Comparison of ENCODE assay signal across 27 cellular contexts in the genomic region with DNA sequence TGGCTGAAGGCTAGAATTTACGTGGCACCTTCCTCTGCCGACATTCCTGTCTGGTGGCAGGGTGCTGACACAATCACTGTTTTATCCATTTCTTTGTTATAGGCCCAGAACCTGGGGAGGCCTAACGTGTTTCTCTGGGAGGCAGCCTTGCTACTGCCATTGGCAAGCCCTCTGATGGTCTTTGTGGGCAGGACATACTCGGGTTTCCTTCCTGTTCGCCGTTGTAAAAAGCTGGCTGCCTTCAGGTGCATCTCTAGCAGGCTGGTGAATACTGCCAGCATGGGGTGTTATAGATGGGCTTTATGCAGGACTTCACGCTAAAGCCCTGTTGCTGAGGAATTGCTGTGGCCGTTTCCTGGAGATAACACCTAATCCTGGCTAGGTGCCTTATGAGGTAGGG.
"Had no signal": no experiment of that assay in that cellular context is flagged by ENCODE, and none has a peak within 500 bp of the region (broad histone marks: within the 10 kb centered on the region; RNA-seq: fewer than 3 reads in every experiment).

No MANE protein-coding gene starts in this region.

- H3K27ac ChIP-seq: adrenal gland, ascending aorta, brain microvascular endothelial cell, pancreas, psoas muscle, right lobe of liver, skin epidermis, thyroid gland, upper lobe of right lung had no signal

- H3K9me3 Mint-ChIP-seq: activated CD4-positive, alpha-beta T cell treated with anti-CD3 and anti-CD28 coated beads, Interleukin-2, amount 10 ng/mL, durations not matched to agents 7 days and 5 days; activated naive CD4-positive, alpha-beta T cell treated with anti-CD3 and anti-CD28 coated beads, Interleukin-2, amount 50 U/mL, for 24 hours; natural killer cell treated with Interleukin-12 subunit alpha and Interleukin-12 subunit beta and Interleukin-15 and Interleukin-18, amount 100 ng/mL, for 72 hours; stimulated activated naive CD8-positive, alpha-beta T cell treated with anti-CD3 and anti-CD28 coated beads, Interleukin-15, Interleukin-2, amounts not matched to agents 100 ng/mL and 50 ng/mL, for 24 hours had no signal

- H3K4me1 ChIP-seq: adrenal gland, ascending aorta, pancreas, psoas muscle, right lobe of liver, thyroid gland, upper lobe of right lung had no signal

- ATAC-seq: esophagus mucosa; left ventricle myocardium superior; natural killer cell treated with Interleukin-12 subunit alpha and Interleukin-12 subunit beta and Interleukin-15 and Interleukin-18, amount 100 ng/mL, for 72 hours; pancreas; psoas muscle; right lobe of liver; upper lobe of right lung had no signal

- DNase-seq: activated CD4-positive, alpha-beta T cell treated with anti-CD3 and anti-CD28 coated beads, Interleukin-2, amount 10 ng/mL, durations not matched to agents 7 days and 5 days; activated CD4-positive, CD25-positive, alpha-beta regulatory T cell treated with anti-CD3 and anti-CD28 coated beads, Interleukin-2, amount 50 U/mL, for 72 hours; activated gamma-delta T cell treated with Interleukin-2 at 50 U/mL for 16 hours; activated T-cell treated with anti-CD3 and anti-CD28 coated beads, Interleukin-2, amount 50 U/mL, for 1 hour; adrenal gland; brain microvascular endothelial cell; central memory CD4-positive, alpha-beta T cell; effector memory CD4-positive, alpha-beta T cell; foreskin melanocyte; glutamatergic neuron; hippocampal formation; left ventricle myocardium superior; mammary epithelial cell; midbrain; pancreas; psoas muscle; right lobe of liver; stimulated activated CD4-positive, alpha-beta T cell treated with anti-CD3 and anti-CD28 coated beads, Interleukin-1b, Interleukin-23, amount 100 ng/mL, for 48 hours; substantia nigra; thyroid gland; upper lobe of right lung had no signal

- H3K36me3 ChIP-seq: adrenal gland, ascending aorta, brain microvascular endothelial cell, pancreas, right lobe of liver, thyroid gland, upper lobe of right lung had no signal

- H3K4me3 ChIP-seq: adrenal gland, ascending aorta, pancreas, psoas muscle, right lobe of liver, skin epidermis, thyroid gland, upper lobe of right lung had no signal

- H3K9me3 ChIP-seq: adrenal gland, ascending aorta, pancreas, psoas muscle, right lobe of liver, thyroid gland, upper lobe of right lung had no signal

- H3K4me3 Mint-ChIP-seq: activated CD4-positive, alpha-beta T cell treated with anti-CD3 and anti-CD28 coated beads, Interleukin-2, amount 10 ng/mL, durations not matched to agents 7 days and 5 days; activated naive CD4-positive, alpha-beta T cell treated with anti-CD3 and anti-CD28 coated beads, Interleukin-2, amount 50 U/mL, for 24 hours; natural killer cell treated with Interleukin-12 subunit alpha and Interleukin-12 subunit beta and Interleukin-15 and Interleukin-18, amount 100 ng/mL, for 72 hours; stimulated activated naive CD8-positive, alpha-beta T cell treated with anti-CD3 and anti-CD28 coated beads, Interleukin-15, Interleukin-2, amounts not matched to agents 100 ng/mL and 50 ng/mL, for 24 hours had no signal

- H3K27ac Mint-ChIP-seq: activated CD4-positive, alpha-beta T cell treated with anti-CD3 and anti-CD28 coated beads, Interleukin-2, amount 10 ng/mL, durations not matched to agents 7 days and 5 days; activated naive CD4-positive, alpha-beta T cell treated with anti-CD3 and anti-CD28 coated beads, Interleukin-2, amount 50 U/mL, for 24 hours; natural killer cell treated with Interleukin-12 subunit alpha and Interleukin-12 subunit beta and Interleukin-15 and Interleukin-18, amount 100 ng/mL, for 72 hours; stimulated activated naive CD8-positive, alpha-beta T cell treated with anti-CD3 and anti-CD28 coated beads, Interleukin-15, Interleukin-2, amounts not matched to agents 100 ng/mL and 50 ng/mL, for 24 hours had no signal

- H3K27me3 ChIP-seq: adrenal gland, ascending aorta, brain microvascular endothelial cell, pancreas, right lobe of liver, thyroid gland, upper lobe of right lung had no signal

- H3K36me3 Mint-ChIP-seq: natural killer cell treated with Interleukin-12 subunit alpha and Interleukin-12 subunit beta and Interleukin-15 and Interleukin-18, amount 100 ng/mL, for 72 hours had no signal

- H3K27me3 Mint-ChIP-seq: activated CD4-positive, alpha-beta T cell treated with anti-CD3 and anti-CD28 coated beads, Interleukin-2, amount 10 ng/mL, durations not matched to agents 7 days and 5 days; activated naive CD4-positive, alpha-beta T cell treated with anti-CD3 and anti-CD28 coated beads, Interleukin-2, amount 50 U/mL, for 24 hours; natural killer cell treated with Interleukin-12 subunit alpha and Interleukin-12 subunit beta and Interleukin-15 and Interleukin-18, amount 100 ng/mL, for 72 hours; stimulated activated naive CD8-positive, alpha-beta T cell treated with anti-CD3 and anti-CD28 coated beads, Interleukin-15, Interleukin-2, amounts not matched to agents 100 ng/mL and 50 ng/mL, for 24 hours had no signal
